Comparison of ENCODE assay signal across 8 cellular contexts in the genomic region with DNA sequence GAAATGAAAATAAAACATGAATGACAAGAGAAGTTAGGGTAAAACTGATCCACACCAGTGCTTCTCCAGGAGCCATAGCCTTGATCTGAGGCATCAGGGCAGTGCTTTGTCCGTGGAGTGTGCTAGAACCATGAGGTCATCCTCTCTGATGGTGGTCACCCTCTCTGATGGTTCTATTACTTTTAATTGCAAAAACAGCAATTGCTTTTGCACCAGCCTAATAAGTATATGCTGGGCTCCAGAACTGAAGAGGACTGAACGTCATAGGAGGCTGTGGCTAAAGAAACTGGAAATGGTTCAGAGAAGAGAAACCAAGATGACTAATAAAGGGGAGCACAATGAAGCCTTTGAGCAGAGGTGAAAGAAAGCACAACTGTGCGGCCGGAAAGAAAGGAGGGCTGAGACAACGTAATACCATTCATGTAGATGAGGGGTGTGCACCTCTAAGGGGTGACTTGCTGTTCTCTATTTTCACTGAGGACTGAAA. TPM values are rescaled to one million over a fixed set of nuclear protein-coding genes. Genes with fewer than 3 reads are reported as not detected.
DNase-seq lines count a peak whose midpoint lies in the region; ATAC-seq and TF ChIP-seq lines count a peak whose summit lies in the region.

No MANE protein-coding gene starts in this region.

- H3K4me1 ChIP-seq in upper lobe of left lung, result no peaks in the 10 kb centered on the region

- DNase-seq in GM06990 (ENCODE audit: extremely low read depth, insufficient read length) (peak; percentile 81), LHCN-M2 (ENCODE audit: low read depth) (peak; percentile 81), medulla oblongata (ENCODE audit: extremely low spot score) (peak; percentile 76), upper lobe of left lung (no peak), OCI-M2 (lab: John Stamatoyannopoulos, UW; ENCODE audit: unreplicated experiment) (no peak), cardiac septum (ENCODE audit: low spot score) (no peak)
- peak; percentile 16 to 43 for DNase-seq in activated T-helper 1 cell treated with anti-CD3 and anti-CD28 coated beads, Interleukin-2, amount 50 U/mL, for 16 hours (ENCODE audit: low read depth in 1 of 2, low spot score in 1 of 2)

- H3K4me3 ChIP-seq in GM06990 (replicated peaks; ENCODE audit: low read depth, low read length) (peak overlapping the region; percentile 43; the same call in 1 of the 2 replicates), upper lobe of left lung (no peak overlapping the region)

- TF ChIP-seq EP300 in upper lobe of left lung (IDR thresholded peaks at IDR 0.05), result no peak

- no peak for TF ChIP-seq CTCF in GM06990 (IDR thresholded peaks at IDR 0.05; ENCODE audit: insufficient read depth, low read length, poor library complexity, severe bottlenecking)
- no peak for TF ChIP-seq CTCF in upper lobe of left lung (IDR thresholded peaks at IDR 0.05)

- intact Hi-C loops in cardiac septum (cut with DNase I), result no loop called here

- ATAC-seq in GM21528 (IDR thresholded peaks at IDR 0.05; ENCODE audit: low FRiP score, unreplicated experiment) (peak; percentile 100), upper lobe of left lung (ENCODE audit: low FRiP score in 2 of 2) (peak; percentile 48 to 49)

- H3K36me3 ChIP-seq in GM06990 (ENCODE audit: control insufficient read depth, insufficient read depth, low read length) (no peaks in the 10 kb centered on the region), upper lobe of left lung (no peaks in the 10 kb centered on the region)

- no peak for TF ChIP-seq POLR2A in upper lobe of left lung (IDR thresholded peaks at IDR 0.05)

- H3K9me3 ChIP-seq in upper lobe of left lung, result no peaks in the 10 kb centered on the region

- 54 to 72% methylated on average over 5 of the region's 5 CpGs for WGBS in upper lobe of left lung, 2 donors

- H3K27me3 ChIP-seq in GM06990 (replicated peaks; ENCODE audit: control insufficient read depth, insufficient read depth, low read length) (no peaks in the 10 kb centered on the region), upper lobe of left lung (no peaks in the 10 kb centered on the region)

- no peak overlapping the region for H3K27ac ChIP-seq in upper lobe of left lung

RNA-seq across cellular contexts. Expression of gene TMEM154, which starts 17.0 kb away (rescaled TPM):
- total RNA-seq in LHCN-M2 (2014; rRNA removed) (0.52 and 0.90 TPM in 2 replicates), upper lobe of left lung (10 to 100 TPM in 2 of 6 donors, 1 to 10 TPM in 4; 2.4 to 18.7 (median 6.0) TPM), cardiac septum (1.6 TPM)
- polyA plus RNA-seq in LHCN-M2 (2012), result 0.19 TPM

Comparison
In these comparisons a context has a peak if more than half of its experiments do, and no peak if none do; other contexts are left out.
1. DNase-seq: peak in GM06990 (single experiment), LHCN-M2 (single experiment), activated T-helper 1 cell treated with anti-CD3 and anti-CD28 coated beads, Interleukin-2, amount 50 U/mL, for 16 hours (2 of 2) and medulla oblongata (single experiment); none in upper lobe of left lung (0 of 2), OCI-M2 (single experiment) and cardiac septum (single experiment).